Comparison of ENCODE assay signal across 17 cellular contexts in genomic region chr2:121104721-121105141, GRCh38.
DNase-seq lines count a peak whose midpoint lies in the region; ATAC-seq and TF ChIP-seq lines count a peak whose summit lies in the region.
"Had no signal": no experiment of that assay in that cellular context is flagged by ENCODE, and none has a peak within 500 bp of the region (broad histone marks: within the 10 kb centered on the region; RNA-seq: fewer than 3 reads in every experiment).

No MANE protein-coding gene starts in this region.

- no peaks in the 10 kb centered on the region for H3K9me3 ChIP-seq in adipocyte (ENCODE audit: control insufficient read depth, low read length)
- no peaks in the 10 kb centered on the region for H3K9me3 ChIP-seq in CD4-positive, alpha-beta T cell (ENCODE audit: control insufficient read depth, low read length)
- H3K9me3 ChIP-seq: BE2C, right atrium auricular region, SJSA1, tibial nerve had no signal

- POLR2A ChIA-PET in CD4-positive, alpha-beta T cell (lab: Charles Lee) = no interaction called here

- CTCF ChIA-PET in CD4-positive, alpha-beta T cell (lab: Charles Lee) = no interaction called here

- no peaks in the 10 kb centered on the region for H3K9me3 Mint-ChIP-seq in activated naive CD8-positive, alpha-beta T cell treated with anti-CD3 and anti-CD28 coated beads for 36 hours
- H3K9me3 Mint-ChIP-seq in CD4-positive, alpha-beta T cell = no peaks in the 10 kb centered on the region
- H3K9me3 Mint-ChIP-seq: memory B cell had no signal

- no peak for TF ChIP-seq CTCF in CD4-positive, alpha-beta T cell (IDR thresholded peaks at IDR 0.05)

- no peak overlapping the region for H3K9ac ChIP-seq in adipocyte (ENCODE audit: low read length)

- no peaks in the 10 kb centered on the region for H3K36me3 Mint-ChIP-seq in activated naive CD8-positive, alpha-beta T cell treated with anti-CD3 and anti-CD28 coated beads for 36 hours
- H3K36me3 Mint-ChIP-seq in CD4-positive, alpha-beta T cell (ENCODE audit: low read depth) = no peaks in the 10 kb centered on the region
- H3K36me3 Mint-ChIP-seq: activated naive CD4-positive, alpha-beta T cell treated with anti-CD3 and anti-CD28 coated beads, Interleukin-2, amount 50 U/mL, for 24 hours; memory B cell had no signal

- ATAC-seq in CD4-positive, alpha-beta T cell (ENCODE audit: poor library complexity) = no peak

- no peak overlapping the region for H3K27ac ChIP-seq in CD4-positive, alpha-beta T cell (ENCODE audit: low read depth, low read length)
- H3K27ac ChIP-seq: right atrium auricular region, SJSA1, tibial nerve had no signal

- no peak overlapping the region for H3K4me3 ChIP-seq in H7 (ENCODE audit: insufficient read depth, low read depth, low read length)
- no peak overlapping the region for H3K4me3 ChIP-seq in adipocyte (ENCODE audit: low read length)
- H3K4me3 ChIP-seq: right atrium auricular region, SJSA1, tibial nerve had no signal

- no peaks in the 10 kb centered on the region for H3K27me3 Mint-ChIP-seq in activated naive CD8-positive, alpha-beta T cell treated with anti-CD3 and anti-CD28 coated beads for 36 hours
- peaks cover 17% of the 10 kb centered on the region for H3K27me3 Mint-ChIP-seq in CD4-positive, alpha-beta T cell
- H3K27me3 Mint-ChIP-seq: activated naive CD4-positive, alpha-beta T cell treated with anti-CD3 and anti-CD28 coated beads, Interleukin-2, amount 50 U/mL, for 24 hours had no signal

- H3K4me1 Mint-ChIP-seq in activated naive CD8-positive, alpha-beta T cell treated with anti-CD3 and anti-CD28 coated beads for 36 hours = no peaks in the 10 kb centered on the region
- H3K4me1 Mint-ChIP-seq in CD4-positive, alpha-beta T cell (ENCODE audit: low read depth) = no peaks in the 10 kb centered on the region
- H3K4me1 Mint-ChIP-seq: activated naive CD4-positive, alpha-beta T cell treated with anti-CD3 and anti-CD28 coated beads, Interleukin-2, amount 50 U/mL, for 24 hours; memory B cell had no signal

- H3K4me1 ChIP-seq in adipocyte (ENCODE audit: control insufficient read depth, insufficient read depth, low read length) = peaks cover 5% of the 10 kb centered on the region
- H3K4me1 ChIP-seq: BE2C, SJSA1, tibial nerve had no signal

- H3K36me3 ChIP-seq in H7 (replicated peaks; ENCODE audit: control insufficient read depth, insufficient read depth, low read length) = no peaks in the 10 kb centered on the region
- no peaks in the 10 kb centered on the region for H3K36me3 ChIP-seq in adipocyte (ENCODE audit: control insufficient read depth, insufficient read depth, low read length, severe bottlenecking)
- H3K36me3 ChIP-seq: BE2C, right atrium auricular region, SJSA1, tibial nerve had no signal

- H3K27me3 ChIP-seq in H7 (ENCODE audit: control insufficient read depth, insufficient read depth, low read length) (peaks cover 3% of the 10 kb centered on the region; the same call in 1 of the 2 replicates), adipocyte (replicated peaks; ENCODE audit: control insufficient read depth, insufficient read depth, low read length) (peaks cover 57% of the 10 kb centered on the region)
- H3K27me3 ChIP-seq in CD4-positive, alpha-beta T cell (ENCODE audit: control insufficient read depth, insufficient read depth, low read length) = no peaks in the 10 kb centered on the region
- H3K27me3 ChIP-seq: BE2C, right atrium auricular region, SJSA1, tibial nerve had no signal

- DNase-seq in H7 (peak; percentile 39), adipocyte (ENCODE audit: low read depth) (peak; percentile 43), iPS-NIHi11 (ENCODE audit: low spot score) (peak; percentile 70), renal cortical epithelial cell (ENCODE audit: low read depth) (peak; percentile 96), NCI-H526 (lab: John Stamatoyannopoulos, UW) (no peak)
- no peak for DNase-seq in activated naive CD8-positive, alpha-beta T cell treated with anti-CD3 and anti-CD28 coated beads for 36 hours
- DNase-seq in CD4-positive, alpha-beta T cell = no peak
- DNase-seq in stimulated activated CD4-positive, alpha-beta T cell treated with anti-CD3 and anti-CD28 coated beads, Interleukin-4, amount 100 ng/mL, for 24 hours = no peak
- DNase-seq: activated CD4-positive, alpha-beta T cell treated with anti-CD3 and anti-CD28 coated beads for 48 hours; BE2C; NCI-H187 treated with DMSO at 0.1 percent for 48 hours; T1000 had no signal

- no peak overlapping the region for H3K27ac Mint-ChIP-seq in activated naive CD8-positive, alpha-beta T cell treated with anti-CD3 and anti-CD28 coated beads for 36 hours
- no peak overlapping the region for H3K27ac Mint-ChIP-seq in CD4-positive, alpha-beta T cell
- H3K27ac Mint-ChIP-seq: activated naive CD4-positive, alpha-beta T cell treated with anti-CD3 and anti-CD28 coated beads, Interleukin-2, amount 50 U/mL, for 24 hours; memory B cell had no signal

- H3K4me3 Mint-ChIP-seq in activated naive CD8-positive, alpha-beta T cell treated with anti-CD3 and anti-CD28 coated beads for 36 hours = no peak overlapping the region
- H3K4me3 Mint-ChIP-seq in CD4-positive, alpha-beta T cell = no peak overlapping the region
- H3K4me3 Mint-ChIP-seq: activated naive CD4-positive, alpha-beta T cell treated with anti-CD3 and anti-CD28 coated beads, Interleukin-2, amount 50 U/mL, for 24 hours; memory B cell had no signal

- intact Hi-C loops in CD4-positive, alpha-beta T cell (cut with DNase I, micrococcal nuclease) = no loop called here

Comparison
In these comparisons a context has a peak if more than half of its experiments do, and no peak if none do; other contexts are left out.
1. DNase-seq: peak in H7 (single experiment), adipocyte (single experiment), iPS-NIHi11 (single experiment) and renal cortical epithelial cell (single experiment); none in activated naive CD8-positive, alpha-beta T cell treated with anti-CD3 and anti-CD28 coated beads for 36 hours (single experiment), NCI-H526 (0 of 2), CD4-positive, alpha-beta T cell (0 of 10) and stimulated activated CD4-positive, alpha-beta T cell treated with anti-CD3 and anti-CD28 coated beads, Interleukin-4, amount 100 ng/mL, for 24 hours (single experiment).